ENCODE assay signal across 8 cellular contexts in genomic region chr17:3796110-3796821, GRCh38. TPM values are rescaled to one million over a fixed set of nuclear protein-coding genes. Genes with fewer than 3 reads are reported as not detected.
DNase-seq lines count a peak whose midpoint lies in the region; ATAC-seq and TF ChIP-seq lines count a peak whose summit lies in the region.

No MANE protein-coding gene starts in this region.

- H3K27me3 Mint-ChIP-seq in immature natural killer cell (ENCODE audit: low read depth in 3 of 3) = peaks cover 26 to 31% (median 29%) of the 10 kb centered on the region in 3 donors

- ATAC-seq in GM18498 (IDR thresholded peaks at IDR 0.05; ENCODE audit: unreplicated experiment) = peak; percentile 73
- ATAC-seq in HG02852 (IDR thresholded peaks at IDR 0.05; ENCODE audit: unreplicated experiment) = peak; percentile 73
- ATAC-seq in left ventricle myocardium superior = no peak

- H3K36me3 ChIP-seq in transverse colon (no peaks in the 10 kb centered on the region), sigmoid colon (no peaks in the 10 kb centered on the region)

- H3K27ac Mint-ChIP-seq in immature natural killer cell = peak overlapping the region; percentile 95 to 100 (median 98)

- H3K36me3 Mint-ChIP-seq in immature natural killer cell = no peaks in the 10 kb centered on the region

- no peak overlapping the region for H3K27ac ChIP-seq in transverse colon
- no peak overlapping the region for H3K27ac ChIP-seq in sigmoid colon

- H3K9me3 ChIP-seq in transverse colon (no peaks in the 10 kb centered on the region), sigmoid colon (no peaks in the 10 kb centered on the region)

- DNase-seq in activated CD4-positive, alpha-beta T cell treated with anti-CD3 and anti-CD28 coated beads for 48 hours = peak; percentile 78
- DNase-seq in immature natural killer cell (peak; percentile 97 to 98 (median 97)), transverse colon (peak; percentile 57), left ventricle myocardium superior (no peak), SIG-M5 treated with dmso at 0.1 percent for 504 hours (lab: John Stamatoyannopoulos, UW; ENCODE audit: unreplicated experiment) (no peak), sigmoid colon (no peak)

- peak overlapping the region; percentile 68 to 90 (median 71) for H3K4me3 Mint-ChIP-seq in immature natural killer cell

- TF ChIP-seq POLR2A in transverse colon (IDR thresholded peaks at IDR 0.05) (no peak), sigmoid colon (IDR thresholded peaks at IDR 0.05) (no peak)

- TF ChIP-seq EP300 in transverse colon (IDR thresholded peaks at IDR 0.05; ENCODE audit: low read depth) = no peak
- TF ChIP-seq EP300 in sigmoid colon (IDR thresholded peaks at IDR 0.05) = no peak

- H3K4me1 ChIP-seq in transverse colon = no peaks in the 10 kb centered on the region
- peaks cover 0 to 4% (median 0%) of the 10 kb centered on the region in 4 donors for H3K4me1 ChIP-seq in sigmoid colon

- intact Hi-C loops in transverse colon (cut with DNase I; ENCODE audit: low total_unique reads) = no loop called here
- intact Hi-C loops in left ventricle myocardium superior (cut with micrococcal nuclease) = no loop called here
- intact Hi-C loops in sigmoid colon (cut with DNase I) = no loop called here

- in situ Hi-C loops in transverse colon (cut with MboI; ENCODE audit: low pct_ligation_motif_present in 1 of 4, low pct_unique_long_range_greater_than_20kb in 1 of 4, low sequenced_read_pairs in 3 of 4) = no loop called here

- H3K4me3 ChIP-seq in transverse colon (no peak overlapping the region), sigmoid colon (no peak overlapping the region)

- H3K27me3 ChIP-seq in transverse colon (no peaks in the 10 kb centered on the region), sigmoid colon (no peaks in the 10 kb centered on the region)

- TF ChIP-seq CTCF in transverse colon (IDR thresholded peaks at IDR 0.05) (no peak), sigmoid colon (IDR thresholded peaks at IDR 0.05) (no peak)

- peaks cover 0 to 2% (median 0%) of the 10 kb centered on the region in 6 donors for H3K9me3 Mint-ChIP-seq in immature natural killer cell

- WGBS in transverse colon (ENCODE audit: low coverage in 1 of 2), 2 donors = 53% methylated on average over 16 of the region's 17 CpGs; no CpG with 5 or more reads in 1 of the 2 donors
- WGBS in sigmoid colon, 2 donors = 58 to 82% methylated on average over 16 to 17 of the region's 17 CpGs

- peaks cover 59 to 61% of the 10 kb centered on the region in 2 donors for H3K4me1 Mint-ChIP-seq in immature natural killer cell

RNA-seq across cellular contexts. Expression of gene ITGAE, which starts 4.7 kb away (rescaled TPM):
- polyA plus RNA-seq in immature natural killer cell = 10 to 100 TPM; 68.2 to 81.9 (median 81.8) TPM
- total RNA-seq in transverse colon = 10 to 100 TPM in 2 of 4 donors, 1 to 10 TPM in 2; 2.8 to 23.1 (median 14.5) TPM
- total RNA-seq in left ventricle myocardium superior = 12.2 TPM
- 10 to 100 TPM; 25.2 to 43.9 (median 33.8) TPM for total RNA-seq in sigmoid colon
- 10 to 100 TPM; 42.9 to 51.8 (median 43.2) TPM for polyA plus RNA-seq in sigmoid colon

RNA-seq across cellular contexts. Expression of gene NCBP3, which starts 49.8 kb away (rescaled TPM):
- polyA plus RNA-seq in immature natural killer cell (10 to 100 TPM in 2 of 3 donors, 1 to 10 TPM in 1; 5.7 to 18.3 (median 11.5) TPM), sigmoid colon (10 to 100 TPM in 2 of 3 donors, 1 to 10 TPM in 1; 8.4 to 34.8 (median 11.6) TPM)
- total RNA-seq in transverse colon (10 to 100 TPM; 28.9 to 55.6 (median 45.8) TPM), left ventricle myocardium superior (17.8 TPM), sigmoid colon (10 to 100 TPM; 20.9 to 23.0 (median 21.7) TPM)

Comparison
In these comparisons a context has a peak if more than half of its experiments do, and no peak if none do; other contexts are left out.
1. DNase-seq: peak in activated CD4-positive, alpha-beta T cell treated with anti-CD3 and anti-CD28 coated beads for 48 hours (single experiment), immature natural killer cell (3 of 3) and transverse colon (single experiment); none in left ventricle myocardium superior (single experiment), SIG-M5 treated with dmso at 0.1 percent for 504 hours (single experiment) and sigmoid colon (single experiment).